In genomic region chr10:96587255-96588059, GRCh38 we compare ENCODE assay signal across 8 cellular contexts. TPM values are rescaled to one million over a fixed set of nuclear protein-coding genes. Genes with fewer than 3 reads are reported as not detected.
A peak's percentile ranks its signal among the peaks of the same experiment; 100 is the strongest.
DNase-seq lines count a peak whose midpoint lies in the region; ATAC-seq and TF ChIP-seq lines count a peak whose summit lies in the region.

No MANE protein-coding gene starts in this region.

- H3K9me2 ChIP-seq in DOHH2 (replicated peaks; ENCODE audit: control insufficient read depth, low read length): no peaks in the 10 kb centered on the region

- H3K4me1 ChIP-seq in DOHH2 (ENCODE audit: control insufficient read depth, low read length): peaks cover 47% of the 10 kb centered on the region

- H3K27ac ChIP-seq in DOHH2 (ENCODE audit: low read depth, low read length) (peak overlapping the region; percentile 83), caudate nucleus (ENCODE audit: low read depth, low read length) (peak overlapping the region; percentile 95)

- no peaks in the 10 kb centered on the region for H3K9me3 ChIP-seq in DOHH2 (ENCODE audit: control insufficient read depth, insufficient read depth, low read length)

- H3K27me3 ChIP-seq in DOHH2 (ENCODE audit: control insufficient read depth, low read length): no peaks in the 10 kb centered on the region

- H3K79me2 ChIP-seq in DOHH2 (ENCODE audit: control insufficient read depth, low read length): peaks cover 47% of the 10 kb centered on the region

- H3F3A ChIP-seq in DOHH2 (ENCODE audit: control insufficient read depth, insufficient read depth): peaks cover 36% of the 10 kb centered on the region

- ATAC-seq in HG02970 (IDR thresholded peaks at IDR 0.05; ENCODE audit: low FRiP score, unreplicated experiment) (peak; percentile 24), GM19351 (IDR thresholded peaks at IDR 0.05; ENCODE audit: unreplicated experiment) (no peak), HG03460 (IDR thresholded peaks at IDR 0.05; ENCODE audit: unreplicated experiment) (no peak)

- H3K36me3 ChIP-seq in DOHH2 (ENCODE audit: control insufficient read depth, low read length): peaks cover 19% of the 10 kb centered on the region

- peak overlapping the region; percentile 93 for H3K4me3 ChIP-seq in DOHH2 (ENCODE audit: low read length)

- DNase-seq in caudate nucleus (lab: John Stamatoyannopoulos, UW): peak in 16 of 61 donors; percentile 17 to 79 (median 56)
- DNase-seq in kidney glomerular epithelial cell (lab: John Stamatoyannopoulos, UW): peak; percentile 62
- DNase-seq in stimulated activated CD8-positive, alpha-beta memory T cell treated with anti-CD3 and anti-CD28 coated beads, Interleukin-12 subunit alpha, Interleukin-12 subunit beta, amount 100 ng/mL, for 1 hour (ENCODE audit: low read depth): peak; percentile 37

- peaks cover 9% of the 10 kb centered on the region; the same call in 1 of the 2 replicates for H4K20me1 ChIP-seq in DOHH2 (ENCODE audit: control insufficient read depth, insufficient read depth, low read depth, low read length)

- TF ChIP-seq CTCF in DOHH2 (IDR thresholded peaks at IDR 0.05; ENCODE audit: low read depth, low read length, poor library complexity, severe bottlenecking): no peak

- H3K4me2 ChIP-seq in DOHH2 (ENCODE audit: low read length): peak overlapping the region; percentile 85

TF ChIP-seq in PFSK-1, 5 proteins besides CTCF, POLR2A, EP300 and RAD21:
- TF ChIP-seq SIN3A (IDR thresholded peaks at IDR 0.05; ENCODE audit: borderline replicate concordance, insufficient read depth, low read length) (no peak), POLR2AphosphoS5 (IDR thresholded peaks at IDR 0.05; ENCODE audit: low read depth, low read length) (0 out of 2 replicates have a peak, but pooled peaks have one; percentile 4)

RNA-seq across cellular contexts. Expression of gene TM9SF3, which starts 0.6 kb away (rescaled TPM):
- 25.5 TPM for polyA plus RNA-seq in PFSK-1 (2012; ENCODE audit: insufficient read length, low read depth)
